ENCODE assay signal across 2 cellular contexts in genomic region chr1:177255411-177255810, GRCh38.
TF ChIP-seq lines count a peak whose summit lies in the region.

No MANE protein-coding gene starts in this region.

TF ChIP-seq in PFSK-1, 5 proteins besides CTCF, POLR2A, EP300 and RAD21 (continued from another document):
- TF ChIP-seq REST (IDR thresholded peaks at IDR 0.05; ENCODE audit: insufficient read depth in 1 of 2, low read depth in 2 of 2, low read length in 2 of 2) (no peak), FOXP2 (optimal IDR thresholded peaks at IDR 0.05; ENCODE audit: borderline replicate concordance, extremely low read depth, extremely low read length, insufficient read depth) (peak; percentile 17)

TF ChIP-seq in SK-N-SH, 30 proteins besides CTCF, POLR2A, EP300 and RAD21 (continued from another document):
- no peak for TF ChIP-seq IRF3 (IDR thresholded peaks at IDR 0.05; ENCODE audit: low read depth, low read length)
- TF ChIP-seq NRF1 (IDR thresholded peaks at IDR 0.05; ENCODE audit: low read depth, low read length), result no peak
